In the genomic region with DNA sequence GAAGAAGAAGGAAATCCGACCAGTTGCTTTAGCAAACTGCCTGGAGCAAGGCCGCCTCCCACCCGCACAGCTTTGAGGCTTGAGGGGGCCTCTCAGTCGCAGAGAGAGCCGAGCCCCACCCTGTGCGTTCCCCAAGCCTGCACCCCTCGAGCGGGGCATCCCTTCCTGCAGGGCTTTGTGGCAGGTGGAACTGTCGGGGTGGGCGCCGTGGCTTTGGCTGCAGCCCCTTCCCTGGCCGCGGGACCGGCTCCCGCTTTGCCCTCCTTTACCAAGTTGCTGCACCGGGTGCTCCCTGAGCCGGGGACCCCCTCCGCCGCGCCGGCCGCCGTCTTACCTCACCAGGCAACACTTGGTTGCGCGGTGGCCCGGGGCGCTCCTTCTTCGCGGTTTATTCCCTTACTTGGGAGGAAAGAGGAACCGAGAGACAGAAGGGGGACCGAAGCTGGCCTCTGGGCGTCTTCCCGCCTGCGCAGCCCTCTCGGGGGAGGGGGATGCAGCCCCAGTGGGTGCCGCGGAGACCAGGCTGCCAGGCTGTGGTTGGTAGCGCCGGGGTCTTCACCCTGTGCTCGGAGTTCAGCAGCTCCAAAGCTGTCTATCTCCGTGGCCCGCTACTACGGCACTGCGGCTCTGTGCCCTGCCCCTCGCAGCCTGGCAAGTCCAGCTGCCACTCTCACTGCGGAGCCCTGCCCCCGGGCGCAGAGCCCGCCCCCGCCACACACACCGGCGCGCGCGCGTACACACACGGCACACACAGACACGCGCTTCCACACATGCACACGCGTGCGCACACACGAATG, we compare ENCODE assay signal across 8 cellular contexts. TPM values are rescaled to one million over a fixed set of nuclear protein-coding genes. Genes with fewer than 3 reads are reported as not detected.
DNase-seq lines count a peak whose midpoint lies in the region; ATAC-seq and TF ChIP-seq lines count a peak whose summit lies in the region.

A gene (minus strand): TSS at position 623 of the 797 bp plus-strand sequence. CDS start 41,775 bp downstream, outside the sequence.

- POLR2A ChIA-PET in activated CD4-positive, alpha-beta T cell treated with anti-CD3 and anti-CD28 coated beads, Interleukin-2, amount 10 ng/mL, durations not matched to agents 7 days and 5 days (lab: Charles Lee): no interaction called here

- H3K36me3 Mint-ChIP-seq in activated CD4-positive, alpha-beta T cell treated with anti-CD3 and anti-CD28 coated beads, Interleukin-2, amount 10 ng/mL, durations not matched to agents 7 days and 5 days (ENCODE audit: low read depth): no peaks in the 10 kb centered on the region
- H3K36me3 Mint-ChIP-seq in nephron progenitor cell (ENCODE audit: low read depth): no peaks in the 10 kb centered on the region

- CTCF ChIA-PET in activated CD4-positive, alpha-beta T cell treated with anti-CD3 and anti-CD28 coated beads, Interleukin-2, amount 10 ng/mL, durations not matched to agents 7 days and 5 days (lab: Charles Lee): no interaction called here

- TF ChIP-seq POLR2A in uterus (IDR thresholded peaks at IDR 0.05): peak; percentile 13 to 26

- no peaks in the 10 kb centered on the region for H3K4me1 ChIP-seq in foreskin keratinocyte
- no peaks in the 10 kb centered on the region for H3K4me1 ChIP-seq in uterus

- TF ChIP-seq CTCF in foreskin keratinocyte (conservative IDR thresholded peaks at IDR 0.05) (no peak), nephron progenitor cell (IDR thresholded peaks at IDR 0.05) (no peak), uterus (IDR thresholded peaks at IDR 0.05) (no peak)

- ATAC-seq in GM21528 (IDR thresholded peaks at IDR 0.05; ENCODE audit: low FRiP score, unreplicated experiment) (peak; percentile 56), foreskin keratinocyte (peak; percentile 41)

- H3K27ac Mint-ChIP-seq in activated CD4-positive, alpha-beta T cell treated with anti-CD3 and anti-CD28 coated beads, Interleukin-2, amount 10 ng/mL, durations not matched to agents 7 days and 5 days: no peak within 1 kb of the TSS
- no peak within 1 kb of the TSS for H3K27ac Mint-ChIP-seq in nephron progenitor cell

- peaks cover 59% of the 10 kb centered on the region for H3K27me3 Mint-ChIP-seq in activated CD4-positive, alpha-beta T cell treated with anti-CD3 and anti-CD28 coated beads, Interleukin-2, amount 10 ng/mL, durations not matched to agents 7 days and 5 days
- peaks cover 64% of the 10 kb centered on the region for H3K27me3 Mint-ChIP-seq in nephron progenitor cell (ENCODE audit: low read depth, poor library complexity)

- H3K27ac ChIP-seq in foreskin keratinocyte (no peak within 1 kb of the TSS), uterus (peak within 1 kb of the TSS; percentile 7 to 30)

- no peaks in the 10 kb centered on the region for H3K9me3 ChIP-seq in MG63
- H3K9me3 ChIP-seq in uterus: no peaks in the 10 kb centered on the region

- intact Hi-C loops in uterus (cut with DNase I; ENCODE audit: low total_unique reads): no loop called here

- DNase-seq in GF-D8 (lab: John Stamatoyannopoulos, UW) (peak; percentile 40), MG63 (peak; percentile 64), foreskin keratinocyte (no peak), nephron progenitor cell (peak; percentile 65), uterus (peak in 1 of 2 donors; percentile 34), NCI-H2171 (lab: John Stamatoyannopoulos, UW) (no peak)
- DNase-seq in activated CD4-positive, alpha-beta T cell treated with anti-CD3 and anti-CD28 coated beads, Interleukin-2, amount 10 ng/mL, durations not matched to agents 7 days and 5 days: peak; percentile 18

- H3K4me1 Mint-ChIP-seq in activated CD4-positive, alpha-beta T cell treated with anti-CD3 and anti-CD28 coated beads, Interleukin-2, amount 10 ng/mL, durations not matched to agents 7 days and 5 days: peaks cover 6% of the 10 kb centered on the region
- H3K4me1 Mint-ChIP-seq in nephron progenitor cell: peaks cover 21% of the 10 kb centered on the region

- H3K4me3 Mint-ChIP-seq in activated CD4-positive, alpha-beta T cell treated with anti-CD3 and anti-CD28 coated beads, Interleukin-2, amount 10 ng/mL, durations not matched to agents 7 days and 5 days: peak within 1 kb of the TSS; percentile 42
- H3K4me3 Mint-ChIP-seq in nephron progenitor cell: peak within 1 kb of the TSS; percentile 83

- H3K9me3 Mint-ChIP-seq in activated CD4-positive, alpha-beta T cell treated with anti-CD3 and anti-CD28 coated beads, Interleukin-2, amount 10 ng/mL, durations not matched to agents 7 days and 5 days: no peaks in the 10 kb centered on the region
- no peaks in the 10 kb centered on the region for H3K9me3 Mint-ChIP-seq in nephron progenitor cell

- H3K36me3 ChIP-seq in MG63 (no peaks in the 10 kb centered on the region), uterus (no peaks in the 10 kb centered on the region)

- H3K4me3 ChIP-seq in MG63 (peak within 1 kb of the TSS; percentile 38), uterus (peak within 1 kb of the TSS; percentile 24 to 33)

- H3K27me3 ChIP-seq in MG63 (peaks cover 24% of the 10 kb centered on the region), foreskin keratinocyte (peaks cover 99% of the 10 kb centered on the region), uterus (peaks cover 7 to 23% of the 10 kb centered on the region in 2 donors)

RNA-seq across cellular contexts. Expression of the gene that starts here (rescaled TPM):
- total RNA-seq in MG63 (2014; rRNA removed; shearing (Covaris generic); ENCODE audit: low replicate concordance): 0.12 and 2.6 TPM in 2 replicates
- total RNA-seq in activated CD4-positive, alpha-beta T cell treated with anti-CD3 and anti-CD28 coated beads, Interleukin-2, amount 10 ng/mL, durations not matched to agents 7 days and 5 days: under 1 TPM in 1 of 2 experiments, not detected in 1; 0.04 TPM
- total RNA-seq in foreskin keratinocyte (0.11 TPM in 1 of 2 replicates, not detected in the other), uterus (10 to 100 TPM in 2 of 4 donors, 1 to 10 TPM in 2; 1.9 to 10.8 (median 6.7) TPM)
- 0.09 TPM in 1 of 2 replicates, not detected in the other for polyA plus RNA-seq in foreskin keratinocyte

Comparison
In these comparisons a context has a peak if more than half of its experiments do, and no peak if none do; other contexts are left out.
1. Peak in DNase-seq in activated CD4-positive, alpha-beta T cell treated with anti-CD3 and anti-CD28 coated beads, Interleukin-2, amount 10 ng/mL, durations not matched to agents 7 days and 5 days; RNA of the gene not detected or under 1 TPM.
2. Peak in ATAC-seq in foreskin keratinocyte; RNA of the gene not detected or under 1 TPM.
3. DNase-seq: peak in GF-D8 (single experiment), MG63 (single experiment) and nephron progenitor cell (single experiment); none in foreskin keratinocyte (0 of 2) and NCI-H2171 (single experiment).